1 cellular context compared by ENCODE assay signal in the genomic region with DNA sequence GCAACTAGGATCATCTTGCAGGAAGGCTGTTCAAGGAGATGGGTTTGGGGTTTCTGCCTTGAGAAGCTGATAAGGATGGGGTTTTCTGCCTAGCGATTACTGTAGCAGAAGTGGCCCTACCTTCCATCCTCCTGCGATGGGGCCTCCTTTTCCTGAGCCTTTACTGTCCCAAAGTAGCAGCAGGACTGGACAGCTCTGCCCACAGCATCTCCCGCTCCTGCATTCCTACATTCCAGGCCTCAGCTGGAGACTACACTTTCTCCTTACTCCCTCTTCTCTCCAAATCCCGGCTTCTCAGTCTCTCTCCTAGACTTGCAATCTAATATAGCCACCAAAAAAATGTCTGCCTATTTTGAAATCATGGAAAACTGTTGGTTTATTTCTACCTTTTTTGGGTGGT.
TF ChIP-seq lines count a peak whose summit lies in the region.

No MANE protein-coding gene starts in this region.

TF ChIP-seq in GM23338, 12 proteins besides CTCF, POLR2A, EP300 and RAD21:
- TF ChIP-seq, protein P1, sequence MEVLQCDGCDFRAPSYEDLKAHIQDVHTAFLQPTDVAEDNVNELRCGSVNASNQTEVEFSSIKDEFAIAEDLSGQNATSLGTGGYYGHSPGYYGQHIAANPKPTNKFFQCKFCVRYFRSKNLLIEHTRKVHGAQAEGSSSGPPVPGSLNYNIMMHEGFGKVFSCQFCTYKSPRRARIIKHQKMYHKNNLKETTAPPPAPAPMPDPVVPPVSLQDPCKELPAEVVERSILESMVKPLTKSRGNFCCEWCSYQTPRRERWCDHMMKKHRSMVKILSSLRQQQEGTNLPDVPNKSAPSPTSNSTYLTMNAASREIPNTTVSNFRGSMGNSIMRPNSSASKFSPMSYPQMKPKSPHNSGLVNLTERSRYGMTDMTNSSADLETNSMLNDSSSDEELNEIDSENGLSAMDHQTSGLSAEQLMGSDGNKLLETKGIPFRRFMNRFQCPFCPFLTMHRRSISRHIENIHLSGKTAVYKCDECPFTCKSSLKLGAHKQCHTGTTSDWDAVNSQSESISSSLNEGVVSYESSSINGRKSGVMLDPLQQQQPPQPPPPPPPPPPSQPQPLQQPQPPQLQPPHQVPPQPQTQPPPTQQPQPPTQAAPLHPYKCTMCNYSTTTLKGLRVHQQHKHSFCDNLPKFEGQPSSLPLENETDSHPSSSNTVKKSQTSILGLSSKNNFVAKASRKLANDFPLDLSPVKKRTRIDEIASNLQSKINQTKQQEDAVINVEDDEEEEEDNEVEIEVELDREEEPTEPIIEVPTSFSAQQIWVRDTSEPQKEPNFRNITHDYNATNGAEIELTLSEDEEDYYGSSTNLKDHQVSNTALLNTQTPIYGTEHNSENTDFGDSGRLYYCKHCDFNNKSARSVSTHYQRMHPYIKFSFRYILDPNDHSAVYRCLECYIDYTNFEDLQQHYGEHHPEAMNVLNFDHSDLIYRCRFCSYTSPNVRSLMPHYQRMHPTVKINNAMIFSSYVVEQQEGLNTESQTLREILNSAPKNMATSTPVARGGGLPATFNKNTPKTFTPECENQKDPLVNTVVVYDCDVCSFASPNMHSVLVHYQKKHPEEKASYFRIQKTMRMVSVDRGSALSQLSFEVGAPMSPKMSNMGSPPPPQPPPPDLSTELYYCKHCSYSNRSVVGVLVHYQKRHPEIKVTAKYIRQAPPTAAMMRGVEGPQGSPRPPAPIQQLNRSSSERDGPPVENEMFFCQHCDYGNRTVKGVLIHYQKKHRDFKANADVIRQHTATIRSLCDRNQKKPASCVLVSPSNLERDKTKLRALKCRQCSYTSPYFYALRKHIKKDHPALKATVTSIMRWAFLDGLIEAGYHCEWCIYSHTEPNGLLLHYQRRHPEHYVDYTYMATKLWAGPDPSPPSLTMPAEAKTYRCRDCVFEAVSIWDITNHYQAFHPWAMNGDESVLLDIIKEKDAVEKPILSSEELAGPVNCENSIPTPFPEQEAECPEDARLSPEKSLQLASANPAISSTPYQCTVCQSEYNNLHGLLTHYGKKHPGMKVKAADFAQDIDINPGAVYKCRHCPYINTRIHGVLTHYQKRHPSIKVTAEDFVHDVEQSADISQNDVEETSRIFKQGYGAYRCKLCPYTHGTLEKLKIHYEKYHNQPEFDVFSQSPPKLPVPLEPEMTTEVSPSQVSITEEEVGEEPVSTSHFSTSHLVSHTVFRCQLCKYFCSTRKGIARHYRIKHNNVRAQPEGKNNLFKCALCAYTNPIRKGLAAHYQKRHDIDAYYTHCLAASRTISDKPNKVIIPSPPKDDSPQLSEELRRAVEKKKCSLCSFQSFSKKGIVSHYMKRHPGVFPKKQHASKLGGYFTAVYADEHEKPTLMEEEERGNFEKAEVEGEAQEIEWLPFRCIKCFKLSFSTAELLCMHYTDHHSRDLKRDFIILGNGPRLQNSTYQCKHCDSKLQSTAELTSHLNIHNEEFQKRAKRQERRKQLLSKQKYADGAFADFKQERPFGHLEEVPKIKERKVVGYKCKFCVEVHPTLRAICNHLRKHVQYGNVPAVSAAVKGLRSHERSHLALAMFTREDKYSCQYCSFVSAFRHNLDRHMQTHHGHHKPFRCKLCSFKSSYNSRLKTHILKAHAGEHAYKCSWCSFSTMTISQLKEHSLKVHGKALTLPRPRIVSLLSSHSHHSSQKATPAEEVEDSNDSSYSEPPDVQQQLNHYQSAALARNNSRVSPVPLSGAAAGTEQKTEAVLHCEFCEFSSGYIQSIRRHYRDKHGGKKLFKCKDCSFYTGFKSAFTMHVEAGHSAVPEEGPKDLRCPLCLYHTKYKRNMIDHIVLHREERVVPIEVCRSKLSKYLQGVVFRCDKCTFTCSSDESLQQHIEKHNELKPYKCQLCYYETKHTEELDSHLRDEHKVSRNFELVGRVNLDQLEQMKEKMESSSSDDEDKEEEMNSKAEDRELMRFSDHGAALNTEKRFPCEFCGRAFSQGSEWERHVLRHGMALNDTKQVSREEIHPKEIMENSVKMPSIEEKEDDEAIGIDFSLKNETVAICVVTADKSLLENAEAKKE (CRISPR knock-in tag; IDR thresholded peaks at IDR 0.05): no peak
- TF ChIP-seq EZH2 (IDR thresholded peaks at IDR 0.05; ENCODE audit: low read depth, unreplicated experiment) (no peak), EZH2phosphoT487 (IDR thresholded peaks at IDR 0.05; ENCODE audit: unreplicated experiment) (no peak), NANOG (IDR thresholded peaks at IDR 0.05; ENCODE audit: borderline replicate concordance) (no peak), JUNB (IDR thresholded peaks at IDR 0.05; ENCODE audit: unreplicated experiment) (no peak), CREB1 (CRISPR knock-in tag; IDR thresholded peaks at IDR 0.05; ENCODE audit: low read depth) (no peak), ZNF331 (CRISPR knock-in tag; IDR thresholded peaks at IDR 0.05; ENCODE audit: low read depth) (no peak), ZNF114 (CRISPR knock-in tag; IDR thresholded peaks at IDR 0.05) (no peak), POLR2AphosphoS5 (IDR thresholded peaks at IDR 0.05; ENCODE audit: low read depth) (no peak), STAT1 (IDR thresholded peaks at IDR 0.05; ENCODE audit: unreplicated experiment) (no peak)
- TF ChIP-seq, protein P2, sequence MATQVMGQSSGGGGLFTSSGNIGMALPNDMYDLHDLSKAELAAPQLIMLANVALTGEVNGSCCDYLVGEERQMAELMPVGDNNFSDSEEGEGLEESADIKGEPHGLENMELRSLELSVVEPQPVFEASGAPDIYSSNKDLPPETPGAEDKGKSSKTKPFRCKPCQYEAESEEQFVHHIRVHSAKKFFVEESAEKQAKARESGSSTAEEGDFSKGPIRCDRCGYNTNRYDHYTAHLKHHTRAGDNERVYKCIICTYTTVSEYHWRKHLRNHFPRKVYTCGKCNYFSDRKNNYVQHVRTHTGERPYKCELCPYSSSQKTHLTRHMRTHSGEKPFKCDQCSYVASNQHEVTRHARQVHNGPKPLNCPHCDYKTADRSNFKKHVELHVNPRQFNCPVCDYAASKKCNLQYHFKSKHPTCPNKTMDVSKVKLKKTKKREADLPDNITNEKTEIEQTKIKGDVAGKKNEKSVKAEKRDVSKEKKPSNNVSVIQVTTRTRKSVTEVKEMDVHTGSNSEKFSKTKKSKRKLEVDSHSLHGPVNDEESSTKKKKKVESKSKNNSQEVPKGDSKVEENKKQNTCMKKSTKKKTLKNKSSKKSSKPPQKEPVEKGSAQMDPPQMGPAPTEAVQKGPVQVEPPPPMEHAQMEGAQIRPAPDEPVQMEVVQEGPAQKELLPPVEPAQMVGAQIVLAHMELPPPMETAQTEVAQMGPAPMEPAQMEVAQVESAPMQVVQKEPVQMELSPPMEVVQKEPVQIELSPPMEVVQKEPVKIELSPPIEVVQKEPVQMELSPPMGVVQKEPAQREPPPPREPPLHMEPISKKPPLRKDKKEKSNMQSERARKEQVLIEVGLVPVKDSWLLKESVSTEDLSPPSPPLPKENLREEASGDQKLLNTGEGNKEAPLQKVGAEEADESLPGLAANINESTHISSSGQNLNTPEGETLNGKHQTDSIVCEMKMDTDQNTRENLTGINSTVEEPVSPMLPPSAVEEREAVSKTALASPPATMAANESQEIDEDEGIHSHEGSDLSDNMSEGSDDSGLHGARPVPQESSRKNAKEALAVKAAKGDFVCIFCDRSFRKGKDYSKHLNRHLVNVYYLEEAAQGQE (IDR thresholded peaks at IDR 0.05; ENCODE audit: unreplicated experiment): no peak
- TF ChIP-seq, protein P3, sequence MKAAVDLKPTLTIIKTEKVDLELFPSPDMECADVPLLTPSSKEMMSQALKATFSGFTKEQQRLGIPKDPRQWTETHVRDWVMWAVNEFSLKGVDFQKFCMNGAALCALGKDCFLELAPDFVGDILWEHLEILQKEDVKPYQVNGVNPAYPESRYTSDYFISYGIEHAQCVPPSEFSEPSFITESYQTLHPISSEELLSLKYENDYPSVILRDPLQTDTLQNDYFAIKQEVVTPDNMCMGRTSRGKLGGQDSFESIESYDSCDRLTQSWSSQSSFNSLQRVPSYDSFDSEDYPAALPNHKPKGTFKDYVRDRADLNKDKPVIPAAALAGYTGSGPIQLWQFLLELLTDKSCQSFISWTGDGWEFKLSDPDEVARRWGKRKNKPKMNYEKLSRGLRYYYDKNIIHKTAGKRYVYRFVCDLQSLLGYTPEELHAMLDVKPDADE (IDR thresholded peaks at IDR 0.05): no peak
